ENCODE assay signal across 10 cellular contexts in genomic region chr10:123087786-123088185, GRCh38. TPM values are rescaled to one million over a fixed set of nuclear protein-coding genes. Genes with fewer than 3 reads are reported as not detected.
"Had no signal": no experiment of that assay in that cellular context is flagged by ENCODE, and none has a peak within 500 bp of the region (broad histone marks: within the 10 kb centered on the region; RNA-seq: fewer than 3 reads in every experiment).

No MANE protein-coding gene starts in this region.

- DNase-seq: GM23248, GOT3, H7, H9, HCEC 1CT, HFFc6 had no signal

- H2AFZ ChIP-seq: GM23248 had no signal

- H3K4me1 ChIP-seq: HAP-1 had no signal

- H3K4me2 ChIP-seq: GM23338 had no signal

- H3K9me3 ChIP-seq: HAP-1 had no signal

- H3K27ac ChIP-seq: GM23248 had no signal

- H3K36me3 ChIP-seq: HAP-1 had no signal

- H3K4me3 ChIP-seq: GM23248, GM23338, HAP-1 had no signal

- ATAC-seq: GM23338, HCT116 had no signal

- H3K9ac ChIP-seq: GM23248 had no signal

RNA-seq across cellular contexts. Expression of gene HMX3, which starts 48.0 kb away (rescaled TPM):
- total RNA-seq: GM23248, H1, H7, H9, HFFc6 had no signal
- polyA plus RNA-seq: GM23248, GM23338 had no signal
